In genomic region chr11:47394322-47395224, GRCh38 we compare ENCODE assay signal across 1 cellular context.
TF ChIP-seq lines count a peak whose summit lies in the region.

No MANE protein-coding gene starts in this region.

TF ChIP-seq in K562, 482 proteins besides CTCF, POLR2A, EP300 and RAD21 (continued from another document and continues in another):
- TF ChIP-seq TCF15 (CRISPR knock-in tag; IDR thresholded peaks at IDR 0.05), result no peak
- TF ChIP-seq ZKSCAN1 (IDR thresholded peaks at IDR 0.05; ENCODE audit: low read depth, low read length), result peak; percentile 48; the same call in 1 of the 2 replicates
- TF ChIP-seq ZKSCAN8 (CRISPR knock-in tag; IDR thresholded peaks at IDR 0.05), result peak; percentile 52; the same call in 1 of the 2 replicates
- TF ChIP-seq ZBTB49 (CRISPR knock-in tag; IDR thresholded peaks at IDR 0.05; ENCODE audit: borderline replicate concordance), result no peak
- TF ChIP-seq ZNF311 (CRISPR knock-in tag; IDR thresholded peaks at IDR 0.05), result peak; percentile 22; the same call in 1 of the 2 replicates
- 0 out of 2 replicates have a peak, but pooled peaks have one; percentile 7 for TF ChIP-seq C11orf30 (IDR thresholded peaks at IDR 0.05; ENCODE audit: low read depth)
- TF ChIP-seq, protein P1, sequence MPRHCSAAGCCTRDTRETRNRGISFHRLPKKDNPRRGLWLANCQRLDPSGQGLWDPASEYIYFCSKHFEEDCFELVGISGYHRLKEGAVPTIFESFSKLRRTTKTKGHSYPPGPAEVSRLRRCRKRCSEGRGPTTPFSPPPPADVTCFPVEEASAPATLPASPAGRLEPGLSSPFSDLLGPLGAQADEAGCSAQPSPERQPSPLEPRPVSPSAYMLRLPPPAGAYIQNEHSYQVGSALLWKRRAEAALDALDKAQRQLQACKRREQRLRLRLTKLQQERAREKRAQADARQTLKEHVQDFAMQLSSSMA (CRISPR knock-in tag; IDR thresholded peaks at IDR 0.05), result no peak
- no peak for TF ChIP-seq ZNF717 (CRISPR knock-in tag; IDR thresholded peaks at IDR 0.05)
- TF ChIP-seq RBBP5 (IDR thresholded peaks at IDR 0.05; ENCODE audit: borderline replicate concordance, insufficient read depth, low read length, poor library complexity, severe bottlenecking), result peak; percentile 28
- TF ChIP-seq CTCFL (IDR thresholded peaks at IDR 0.05; ENCODE audit: borderline replicate concordance, insufficient read depth, low read depth, low read length, poor library complexity, severe bottlenecking), result no peak
- TF ChIP-seq FOXM1 (IDR thresholded peaks at IDR 0.05; ENCODE audit: low read depth), result no peak
- 0 out of 2 replicates have a peak, but pooled peaks have one; percentile 47 for TF ChIP-seq FOXM1 (CRISPR knock-in tag; IDR thresholded peaks at IDR 0.05; ENCODE audit: low read depth)
- 0 out of 2 replicates have a peak, but pooled peaks have one; percentile 21 for TF ChIP-seq BACH1 (tag; IDR thresholded peaks at IDR 0.05)
- no peak for TF ChIP-seq CREB1 (IDR thresholded peaks at IDR 0.05)
- TF ChIP-seq CREB1 (CRISPR knock-in tag; IDR thresholded peaks at IDR 0.05), result 0 out of 2 replicates have a peak, but pooled peaks have one; percentile 32
- no peak for TF ChIP-seq CBX5 (IDR thresholded peaks at IDR 0.05; ENCODE audit: borderline replicate concordance, low read depth)
- no peak for TF ChIP-seq ZNF174 (CRISPR knock-in tag; IDR thresholded peaks at IDR 0.05)
- no peak for TF ChIP-seq CGGBP1 (CRISPR knock-in tag; IDR thresholded peaks at IDR 0.05)
- peak; percentile 50 to 59; a peak in 2 of 4 replicates for TF ChIP-seq FOXK2 (conservative IDR thresholded peaks at IDR 0.05 in 1 of 2, IDR thresholded peaks at IDR 0.05 in 1 of 2; ENCODE audit: low read depth in 2 of 2)
- no peak for TF ChIP-seq KLF13 (tag; IDR thresholded peaks at IDR 0.05; ENCODE audit: borderline replicate concordance, low read depth)
- no peak for TF ChIP-seq ZNF449 (CRISPR knock-in tag; IDR thresholded peaks at IDR 0.05)
- no peak for TF ChIP-seq KAT8 (IDR thresholded peaks at IDR 0.05; ENCODE audit: low read depth)
- no peak for TF ChIP-seq ZNF780A (CRISPR knock-in tag; IDR thresholded peaks at IDR 0.05)
- 0 out of 2 replicates have a peak, but pooled peaks have one; percentile 42 for TF ChIP-seq AFF4 (CRISPR knock-in tag; IDR thresholded peaks at IDR 0.05)
- TF ChIP-seq ZNF778 (CRISPR knock-in tag; IDR thresholded peaks at IDR 0.05), result no peak
- no peak for TF ChIP-seq DDX20 (tag; IDR thresholded peaks at IDR 0.05; ENCODE audit: low read depth)
- TF ChIP-seq E2F5 (CRISPR knock-in tag; IDR thresholded peaks at IDR 0.05), result 0 out of 2 replicates have a peak, but pooled peaks have one; percentile 17
- no peak for TF ChIP-seq ZNF75A (CRISPR knock-in tag; IDR thresholded peaks at IDR 0.05)
- 0 out of 2 replicates have a peak, but pooled peaks have one; percentile 34 for TF ChIP-seq KLF6 (CRISPR knock-in tag; IDR thresholded peaks at IDR 0.05; ENCODE audit: borderline replicate concordance)
- TF ChIP-seq ZNF23 (CRISPR knock-in tag; IDR thresholded peaks at IDR 0.05), result no peak
- no peak for TF ChIP-seq THRAP3 (IDR thresholded peaks at IDR 0.05; ENCODE audit: borderline replicate concordance)
- TF ChIP-seq HIVEP1 (CRISPR knock-in tag; IDR thresholded peaks at IDR 0.05), result no peak
- no peak for TF ChIP-seq GATAD2A (IDR thresholded peaks at IDR 0.05)
- no peak for TF ChIP-seq ZNF764 (CRISPR knock-in tag; IDR thresholded peaks at IDR 0.05; ENCODE audit: low read depth)
- TF ChIP-seq, protein P2, sequence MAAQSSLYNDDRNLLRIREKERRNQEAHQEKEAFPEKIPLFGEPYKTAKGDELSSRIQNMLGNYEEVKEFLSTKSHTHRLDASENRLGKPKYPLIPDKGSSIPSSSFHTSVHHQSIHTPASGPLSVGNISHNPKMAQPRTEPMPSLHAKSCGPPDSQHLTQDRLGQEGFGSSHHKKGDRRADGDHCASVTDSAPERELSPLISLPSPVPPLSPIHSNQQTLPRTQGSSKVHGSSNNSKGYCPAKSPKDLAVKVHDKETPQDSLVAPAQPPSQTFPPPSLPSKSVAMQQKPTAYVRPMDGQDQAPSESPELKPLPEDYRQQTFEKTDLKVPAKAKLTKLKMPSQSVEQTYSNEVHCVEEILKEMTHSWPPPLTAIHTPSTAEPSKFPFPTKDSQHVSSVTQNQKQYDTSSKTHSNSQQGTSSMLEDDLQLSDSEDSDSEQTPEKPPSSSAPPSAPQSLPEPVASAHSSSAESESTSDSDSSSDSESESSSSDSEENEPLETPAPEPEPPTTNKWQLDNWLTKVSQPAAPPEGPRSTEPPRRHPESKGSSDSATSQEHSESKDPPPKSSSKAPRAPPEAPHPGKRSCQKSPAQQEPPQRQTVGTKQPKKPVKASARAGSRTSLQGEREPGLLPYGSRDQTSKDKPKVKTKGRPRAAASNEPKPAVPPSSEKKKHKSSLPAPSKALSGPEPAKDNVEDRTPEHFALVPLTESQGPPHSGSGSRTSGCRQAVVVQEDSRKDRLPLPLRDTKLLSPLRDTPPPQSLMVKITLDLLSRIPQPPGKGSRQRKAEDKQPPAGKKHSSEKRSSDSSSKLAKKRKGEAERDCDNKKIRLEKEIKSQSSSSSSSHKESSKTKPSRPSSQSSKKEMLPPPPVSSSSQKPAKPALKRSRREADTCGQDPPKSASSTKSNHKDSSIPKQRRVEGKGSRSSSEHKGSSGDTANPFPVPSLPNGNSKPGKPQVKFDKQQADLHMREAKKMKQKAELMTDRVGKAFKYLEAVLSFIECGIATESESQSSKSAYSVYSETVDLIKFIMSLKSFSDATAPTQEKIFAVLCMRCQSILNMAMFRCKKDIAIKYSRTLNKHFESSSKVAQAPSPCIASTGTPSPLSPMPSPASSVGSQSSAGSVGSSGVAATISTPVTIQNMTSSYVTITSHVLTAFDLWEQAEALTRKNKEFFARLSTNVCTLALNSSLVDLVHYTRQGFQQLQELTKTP (IDR thresholded peaks at IDR 0.05; ENCODE audit: low read depth in 1 of 2, partially characterized antibody in 2 of 2), result no peak
- TF ChIP-seq ZNF212 (CRISPR knock-in tag; IDR thresholded peaks at IDR 0.05), result no peak
- no peak for TF ChIP-seq ZNF354B (CRISPR knock-in tag; IDR thresholded peaks at IDR 0.05)
- no peak for TF ChIP-seq RCOR1 (IDR thresholded peaks at IDR 0.05; ENCODE audit: borderline replicate concordance in 1 of 2, low read depth in 2 of 2, low read length in 2 of 2)
- TF ChIP-seq RFX5 (IDR thresholded peaks at IDR 0.05; ENCODE audit: low read depth, low read length), result no peak
- 0 out of 2 replicates have a peak, but pooled peaks have one; percentile 67 for TF ChIP-seq ZBTB34 (CRISPR knock-in tag; IDR thresholded peaks at IDR 0.05)
- peak; percentile 55; the same call in 1 of the 2 replicates for TF ChIP-seq ZNF76 (CRISPR knock-in tag; IDR thresholded peaks at IDR 0.05; ENCODE audit: borderline replicate concordance)
- no peak for TF ChIP-seq ZNF431 (CRISPR knock-in tag; IDR thresholded peaks at IDR 0.05)
- no peak for TF ChIP-seq TBL1XR1 (IDR thresholded peaks at IDR 0.05; ENCODE audit: low read length in 2 of 2)
- peak; percentile 50; the same call in 1 of the 2 replicates for TF ChIP-seq ESRRA (IDR thresholded peaks at IDR 0.05; ENCODE audit: borderline replicate concordance, low read depth)
- TF ChIP-seq ZBTB43 (CRISPR knock-in tag; IDR thresholded peaks at IDR 0.05), result no peak
- TF ChIP-seq NFATC3 (IDR thresholded peaks at IDR 0.05), result no peak
